9 cellular contexts compared by ENCODE assay signal in genomic region chr17:81481815-81482505, GRCh38. TPM values are rescaled to one million over a fixed set of nuclear protein-coding genes. Genes with fewer than 3 reads are reported as not detected.
DNase-seq lines count a peak whose midpoint lies in the region; ATAC-seq and TF ChIP-seq lines count a peak whose summit lies in the region.
"Had no signal": no experiment of that assay in that cellular context is flagged by ENCODE, and none has a peak within 500 bp of the region (broad histone marks: within the 10 kb centered on the region; RNA-seq: fewer than 3 reads in every experiment).

No MANE protein-coding gene starts in this region.

- H3K36me3 ChIP-seq in adipocyte (ENCODE audit: control insufficient read depth, insufficient read depth, low read length, severe bottlenecking) (no peaks in the 10 kb centered on the region), right lobe of liver (no peaks in the 10 kb centered on the region), stomach smooth muscle (ENCODE audit: control insufficient read depth in 2 of 2, insufficient read depth in 2 of 2, low read length in 2 of 2) (no peaks in the 10 kb centered on the region)

- H3K27me3 ChIP-seq in adipocyte (replicated peaks; ENCODE audit: control insufficient read depth, insufficient read depth, low read length) (no peaks in the 10 kb centered on the region), right lobe of liver (no peaks in the 10 kb centered on the region), stomach smooth muscle (ENCODE audit: control insufficient read depth in 1 of 2, insufficient read depth in 2 of 2, low read length in 2 of 2) (no peaks in the 10 kb centered on the region)

- no peak for ATAC-seq in right lobe of liver
- no peak for ATAC-seq in GM21619 (IDR thresholded peaks at IDR 0.05; ENCODE audit: unreplicated experiment)

- H3K27ac ChIP-seq in right lobe of liver = no peak overlapping the region
- H3K27ac ChIP-seq in stomach smooth muscle (ENCODE audit: low read length) = no peak overlapping the region

- H3K9me3 ChIP-seq in adipocyte (ENCODE audit: control insufficient read depth, low read length) = no peaks in the 10 kb centered on the region
- no peaks in the 10 kb centered on the region for H3K9me3 ChIP-seq in right lobe of liver
- no peaks in the 10 kb centered on the region for H3K9me3 ChIP-seq in stomach smooth muscle (ENCODE audit: control insufficient read depth in 2 of 2, low read length in 2 of 2)

- DNase-seq in DMS 273 (lab: John Stamatoyannopoulos, UW; ENCODE audit: unreplicated experiment) = peak; percentile 74
- DNase-seq in DMS 273 treated with DMSO at 0.1 percent for 48 hours (lab: John Stamatoyannopoulos, UW) = no peak
- no peak for DNase-seq in adipocyte (ENCODE audit: low read depth)
- no peak for DNase-seq in right lobe of liver
- DNase-seq in AG08396 (ENCODE audit: low spot score) = no peak
- no peak for DNase-seq in NOMO-1 treated with dmso at 0.1 percent for 144 hours (lab: John Stamatoyannopoulos, UW; ENCODE audit: unreplicated experiment)
- DNase-seq: 8988T had no signal

- peak overlapping the region; percentile 56 for H3K9ac ChIP-seq in adipocyte (ENCODE audit: low read length)
- H3K9ac ChIP-seq in stomach smooth muscle (ENCODE audit: low read length in 2 of 2) = peak overlapping the region in 1 of 2 donors; percentile 49

- H3K4me1 ChIP-seq in adipocyte (ENCODE audit: control insufficient read depth, insufficient read depth, low read length) (peaks cover 23% of the 10 kb centered on the region), right lobe of liver (peaks cover 0 to 5% (median 0%) of the 10 kb centered on the region in 4 donors), stomach smooth muscle (ENCODE audit: control insufficient read depth, insufficient read depth, low read length) (peaks cover 47% of the 10 kb centered on the region)

- TF ChIP-seq CTCF in right lobe of liver (IDR thresholded peaks at IDR 0.05) = no peak

- TF ChIP-seq POLR2A in right lobe of liver (IDR thresholded peaks at IDR 0.05) = no peak

- intact Hi-C loops in right lobe of liver (cut with DNase I) = loop anchor here (5.0 to 10.0 kb wide), 3 partner anchors 97 to 230 kb away; no protein-coding TSS in a partner anchor

- 17% methylated on average over 1 of the region's 18 CpGs for WGBS in right lobe of liver (ENCODE audit: insufficient coverage, low coverage, low lambda C conversion rate, missing lambda C conversion rate)

- H3K4me3 ChIP-seq in adipocyte (ENCODE audit: low read length) (peak overlapping the region; percentile 73), right lobe of liver (peak overlapping the region in 2 of 3 donors; percentile 26 to 44), stomach smooth muscle (ENCODE audit: low read length in 2 of 2) (peak overlapping the region; percentile 67 to 75)

RNA-seq across cellular contexts. Expression of gene ACTG1, which starts 30.6 kb away (rescaled TPM):
- total RNA-seq in right lobe of liver = 1,000 to 10,000 TPM in 3 of 6 experiments, 100 to 1,000 TPM in 3; 218 to 2,508 (median 1,326) TPM

RNA-seq across cellular contexts. Expression of gene FSCN2, which starts 46.2 kb away (rescaled TPM):
- total RNA-seq in right lobe of liver = under 1 TPM in 1 of 6 experiments, not detected in 5; 0.22 TPM
